Comparison of ENCODE assay signal across 1 cellular context in the genomic region with DNA sequence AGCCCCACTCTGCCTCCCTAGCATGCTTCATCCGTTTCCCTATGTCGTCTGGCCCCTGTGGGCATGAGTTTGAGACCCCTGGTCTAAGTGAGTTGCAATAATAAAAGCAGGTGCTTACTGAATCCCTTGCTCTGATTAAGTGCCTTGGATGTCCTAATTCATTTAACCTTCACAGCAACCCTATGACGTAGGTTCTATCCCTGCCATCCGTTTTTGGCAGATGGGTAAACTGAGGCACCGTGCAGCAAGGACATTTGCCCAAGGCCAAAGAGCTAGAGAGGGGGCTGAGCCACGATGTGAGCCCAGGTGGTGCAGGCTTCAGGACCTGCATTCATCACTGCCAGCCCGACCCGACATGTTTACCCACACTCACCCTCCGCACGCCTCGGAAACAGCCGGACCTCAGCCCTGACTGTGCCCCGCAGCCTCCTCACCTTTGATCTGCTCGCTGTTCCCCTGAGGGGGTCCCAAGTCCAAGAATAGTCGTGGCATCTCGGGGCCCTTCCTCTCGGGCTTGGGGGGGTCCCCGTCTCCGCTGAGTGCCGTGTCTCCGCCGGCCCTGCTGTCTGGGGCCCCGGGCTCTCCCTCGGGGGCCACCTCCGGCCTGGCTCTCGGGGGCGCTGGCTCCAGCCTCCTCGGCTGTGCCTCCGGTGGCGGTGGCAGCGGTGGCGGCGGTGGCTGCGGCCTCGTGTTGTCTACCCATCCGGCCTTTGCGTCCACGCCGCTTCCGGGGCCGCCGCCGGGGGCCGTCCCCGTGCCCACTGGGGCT.
A peak's percentile ranks its signal among the peaks of the same experiment; 100 is the strongest.
TF ChIP-seq lines count a peak whose summit lies in the region.

No MANE protein-coding gene starts in this region.

TF ChIP-seq in HepG2, 621 proteins besides CTCF, POLR2A, EP300 and RAD21 (continued from another document and continues in another):
- TF ChIP-seq SOX6 (IDR thresholded peaks at IDR 0.05) (no peak), SOX6 (CRISPR knock-in tag; IDR thresholded peaks at IDR 0.05) (peak; percentile 23; the same call in 1 of the 2 replicates), ZNF274 (CRISPR knock-in tag; IDR thresholded peaks at IDR 0.05) (peak; percentile 49; the same call in 1 of the 2 replicates), NR2C2 (CRISPR knock-in tag; IDR thresholded peaks at IDR 0.05; ENCODE audit: borderline replicate concordance) (0 out of 2 replicates have a peak, but pooled peaks have one; percentile 32), ZNF331 (CRISPR knock-in tag; IDR thresholded peaks at IDR 0.05) (0 out of 2 replicates have a peak, but pooled peaks have one; percentile 20), GABPB1 (CRISPR knock-in tag; IDR thresholded peaks at IDR 0.05) (peak; percentile 77), EED (CRISPR knock-in tag; IDR thresholded peaks at IDR 0.05) (0 out of 2 replicates have a peak, but pooled peaks have one; percentile 24), TSC22D2 (CRISPR knock-in tag; IDR thresholded peaks at IDR 0.05; ENCODE audit: borderline replicate concordance) (no peak), KDM2A (CRISPR knock-in tag; IDR thresholded peaks at IDR 0.05; ENCODE audit: borderline replicate concordance, low read depth) (peak; percentile 65), KAT8 (CRISPR knock-in tag; IDR thresholded peaks at IDR 0.05) (0 out of 2 replicates have a peak, but pooled peaks have one; percentile 30), LCORL (IDR thresholded peaks at IDR 0.05) (no peak), LCORL (CRISPR knock-in tag; IDR thresholded peaks at IDR 0.05) (peak; percentile 26; the same call in 1 of the 2 replicates), CREB1 (IDR thresholded peaks at IDR 0.05) (peak; percentile 55; the same call in 1 of the 2 replicates), CREB1 (CRISPR knock-in tag; IDR thresholded peaks at IDR 0.05) (no peak), REPIN1 (CRISPR knock-in tag; IDR thresholded peaks at IDR 0.05; ENCODE audit: borderline replicate concordance, low read depth) (0 out of 2 replicates have a peak, but pooled peaks have one; percentile 27), ZNF790 (CRISPR knock-in tag; IDR thresholded peaks at IDR 0.05; ENCODE audit: borderline replicate concordance) (peak; percentile 46; the same call in 1 of the 2 replicates), NCOA2 (CRISPR knock-in tag; IDR thresholded peaks at IDR 0.05) (0 out of 2 replicates have a peak, but pooled peaks have one; percentile 24), SMAD1 (CRISPR knock-in tag; IDR thresholded peaks at IDR 0.05; ENCODE audit: borderline replicate concordance, low read depth) (peak; percentile 62; the same call in 1 of the 2 replicates), BCL6 (CRISPR knock-in tag; IDR thresholded peaks at IDR 0.05) (peak; percentile 24; the same call in 1 of the 2 replicates), ZNF782 (CRISPR knock-in tag; IDR thresholded peaks at IDR 0.05; ENCODE audit: borderline replicate concordance) (0 out of 2 replicates have a peak, but pooled peaks have one; percentile 34), ZNF160 (CRISPR knock-in tag; IDR thresholded peaks at IDR 0.05) (0 out of 2 replicates have a peak, but pooled peaks have one; percentile 44), ZBTB38 (CRISPR knock-in tag; IDR thresholded peaks at IDR 0.05) (peak; percentile 45; the same call in 1 of the 2 replicates)
- TF ChIP-seq, protein P1, sequence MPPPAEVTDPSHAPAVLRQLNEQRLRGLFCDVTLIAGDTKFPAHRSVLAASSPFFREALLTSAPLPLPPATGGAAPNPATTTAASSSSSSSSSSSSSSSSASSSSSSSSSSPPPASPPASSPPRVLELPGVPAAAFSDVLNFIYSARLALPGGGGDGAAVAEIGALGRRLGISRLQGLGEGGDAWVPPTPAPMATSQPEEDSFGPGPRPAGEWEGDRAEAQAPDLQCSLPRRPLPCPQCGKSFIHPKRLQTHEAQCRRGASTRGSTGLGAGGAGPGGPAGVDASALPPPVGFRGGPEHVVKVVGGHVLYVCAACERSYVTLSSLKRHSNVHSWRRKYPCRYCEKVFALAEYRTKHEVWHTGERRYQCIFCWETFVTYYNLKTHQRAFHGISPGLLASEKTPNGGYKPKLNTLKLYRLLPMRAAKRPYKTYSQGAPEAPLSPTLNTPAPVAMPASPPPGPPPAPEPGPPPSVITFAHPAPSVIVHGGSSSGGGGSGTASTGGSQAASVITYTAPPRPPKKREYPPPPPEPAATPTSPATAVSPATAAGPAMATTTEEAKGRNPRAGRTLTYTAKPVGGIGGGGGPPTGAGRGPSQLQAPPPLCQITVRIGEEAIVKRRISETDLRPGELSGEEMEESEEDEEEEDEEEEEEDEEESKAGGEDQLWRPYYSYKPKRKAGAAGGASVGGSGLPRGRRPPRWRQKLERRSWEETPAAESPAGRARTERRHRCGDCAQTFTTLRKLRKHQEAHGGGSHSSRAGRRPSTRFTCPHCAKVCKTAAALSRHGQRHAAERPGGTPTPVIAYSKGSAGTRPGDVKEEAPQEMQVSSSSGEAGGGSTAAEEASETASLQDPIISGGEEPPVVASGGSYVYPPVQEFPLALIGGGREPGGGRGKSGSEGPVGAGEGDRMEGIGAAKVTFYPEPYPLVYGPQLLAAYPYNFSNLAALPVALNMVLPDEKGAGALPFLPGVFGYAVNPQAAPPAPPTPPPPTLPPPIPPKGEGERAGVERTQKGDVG (CRISPR knock-in tag; IDR thresholded peaks at IDR 0.05; ENCODE audit: borderline replicate concordance) = 0 out of 2 replicates have a peak, but pooled peaks have one; percentile 36
- TF ChIP-seq, protein P2, sequence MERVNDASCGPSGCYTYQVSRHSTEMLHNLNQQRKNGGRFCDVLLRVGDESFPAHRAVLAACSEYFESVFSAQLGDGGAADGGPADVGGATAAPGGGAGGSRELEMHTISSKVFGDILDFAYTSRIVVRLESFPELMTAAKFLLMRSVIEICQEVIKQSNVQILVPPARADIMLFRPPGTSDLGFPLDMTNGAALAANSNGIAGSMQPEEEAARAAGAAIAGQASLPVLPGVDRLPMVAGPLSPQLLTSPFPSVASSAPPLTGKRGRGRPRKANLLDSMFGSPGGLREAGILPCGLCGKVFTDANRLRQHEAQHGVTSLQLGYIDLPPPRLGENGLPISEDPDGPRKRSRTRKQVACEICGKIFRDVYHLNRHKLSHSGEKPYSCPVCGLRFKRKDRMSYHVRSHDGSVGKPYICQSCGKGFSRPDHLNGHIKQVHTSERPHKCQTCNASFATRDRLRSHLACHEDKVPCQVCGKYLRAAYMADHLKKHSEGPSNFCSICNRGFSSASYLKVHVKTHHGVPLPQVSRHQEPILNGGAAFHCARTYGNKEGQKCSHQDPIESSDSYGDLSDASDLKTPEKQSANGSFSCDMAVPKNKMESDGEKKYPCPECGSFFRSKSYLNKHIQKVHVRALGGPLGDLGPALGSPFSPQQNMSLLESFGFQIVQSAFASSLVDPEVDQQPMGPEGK (CRISPR knock-in tag; IDR thresholded peaks at IDR 0.05) = peak; percentile 59
- TF ChIP-seq, protein P3, sequence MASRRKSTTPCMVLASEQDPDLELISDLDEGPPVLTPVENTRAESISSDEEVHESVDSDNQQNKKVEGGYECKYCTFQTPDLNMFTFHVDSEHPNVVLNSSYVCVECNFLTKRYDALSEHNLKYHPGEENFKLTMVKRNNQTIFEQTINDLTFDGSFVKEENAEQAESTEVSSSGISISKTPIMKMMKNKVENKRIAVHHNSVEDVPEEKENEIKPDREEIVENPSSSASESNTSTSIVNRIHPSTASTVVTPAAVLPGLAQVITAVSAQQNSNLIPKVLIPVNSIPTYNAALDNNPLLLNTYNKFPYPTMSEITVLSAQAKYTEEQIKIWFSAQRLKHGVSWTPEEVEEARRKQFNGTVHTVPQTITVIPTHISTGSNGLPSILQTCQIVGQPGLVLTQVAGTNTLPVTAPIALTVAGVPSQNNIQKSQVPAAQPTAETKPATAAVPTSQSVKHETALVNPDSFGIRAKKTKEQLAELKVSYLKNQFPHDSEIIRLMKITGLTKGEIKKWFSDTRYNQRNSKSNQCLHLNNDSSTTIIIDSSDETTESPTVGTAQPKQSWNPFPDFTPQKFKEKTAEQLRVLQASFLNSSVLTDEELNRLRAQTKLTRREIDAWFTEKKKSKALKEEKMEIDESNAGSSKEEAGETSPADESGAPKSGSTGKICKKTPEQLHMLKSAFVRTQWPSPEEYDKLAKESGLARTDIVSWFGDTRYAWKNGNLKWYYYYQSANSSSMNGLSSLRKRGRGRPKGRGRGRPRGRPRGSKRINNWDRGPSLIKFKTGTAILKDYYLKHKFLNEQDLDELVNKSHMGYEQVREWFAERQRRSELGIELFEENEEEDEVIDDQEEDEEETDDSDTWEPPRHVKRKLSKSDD (CRISPR knock-in tag; IDR thresholded peaks at IDR 0.05; ENCODE audit: low read depth) = no peak
- TF ChIP-seq, protein P4, sequence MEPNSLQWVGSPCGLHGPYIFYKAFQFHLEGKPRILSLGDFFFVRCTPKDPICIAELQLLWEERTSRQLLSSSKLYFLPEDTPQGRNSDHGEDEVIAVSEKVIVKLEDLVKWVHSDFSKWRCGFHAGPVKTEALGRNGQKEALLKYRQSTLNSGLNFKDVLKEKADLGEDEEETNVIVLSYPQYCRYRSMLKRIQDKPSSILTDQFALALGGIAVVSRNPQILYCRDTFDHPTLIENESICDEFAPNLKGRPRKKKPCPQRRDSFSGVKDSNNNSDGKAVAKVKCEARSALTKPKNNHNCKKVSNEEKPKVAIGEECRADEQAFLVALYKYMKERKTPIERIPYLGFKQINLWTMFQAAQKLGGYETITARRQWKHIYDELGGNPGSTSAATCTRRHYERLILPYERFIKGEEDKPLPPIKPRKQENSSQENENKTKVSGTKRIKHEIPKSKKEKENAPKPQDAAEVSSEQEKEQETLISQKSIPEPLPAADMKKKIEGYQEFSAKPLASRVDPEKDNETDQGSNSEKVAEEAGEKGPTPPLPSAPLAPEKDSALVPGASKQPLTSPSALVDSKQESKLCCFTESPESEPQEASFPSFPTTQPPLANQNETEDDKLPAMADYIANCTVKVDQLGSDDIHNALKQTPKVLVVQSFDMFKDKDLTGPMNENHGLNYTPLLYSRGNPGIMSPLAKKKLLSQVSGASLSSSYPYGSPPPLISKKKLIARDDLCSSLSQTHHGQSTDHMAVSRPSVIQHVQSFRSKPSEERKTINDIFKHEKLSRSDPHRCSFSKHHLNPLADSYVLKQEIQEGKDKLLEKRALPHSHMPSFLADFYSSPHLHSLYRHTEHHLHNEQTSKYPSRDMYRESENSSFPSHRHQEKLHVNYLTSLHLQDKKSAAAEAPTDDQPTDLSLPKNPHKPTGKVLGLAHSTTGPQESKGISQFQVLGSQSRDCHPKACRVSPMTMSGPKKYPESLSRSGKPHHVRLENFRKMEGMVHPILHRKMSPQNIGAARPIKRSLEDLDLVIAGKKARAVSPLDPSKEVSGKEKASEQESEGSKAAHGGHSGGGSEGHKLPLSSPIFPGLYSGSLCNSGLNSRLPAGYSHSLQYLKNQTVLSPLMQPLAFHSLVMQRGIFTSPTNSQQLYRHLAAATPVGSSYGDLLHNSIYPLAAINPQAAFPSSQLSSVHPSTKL (CRISPR knock-in tag; IDR thresholded peaks at IDR 0.05) = 0 out of 2 replicates have a peak, but pooled peaks have one; percentile 53
- TF ChIP-seq, protein P5, sequence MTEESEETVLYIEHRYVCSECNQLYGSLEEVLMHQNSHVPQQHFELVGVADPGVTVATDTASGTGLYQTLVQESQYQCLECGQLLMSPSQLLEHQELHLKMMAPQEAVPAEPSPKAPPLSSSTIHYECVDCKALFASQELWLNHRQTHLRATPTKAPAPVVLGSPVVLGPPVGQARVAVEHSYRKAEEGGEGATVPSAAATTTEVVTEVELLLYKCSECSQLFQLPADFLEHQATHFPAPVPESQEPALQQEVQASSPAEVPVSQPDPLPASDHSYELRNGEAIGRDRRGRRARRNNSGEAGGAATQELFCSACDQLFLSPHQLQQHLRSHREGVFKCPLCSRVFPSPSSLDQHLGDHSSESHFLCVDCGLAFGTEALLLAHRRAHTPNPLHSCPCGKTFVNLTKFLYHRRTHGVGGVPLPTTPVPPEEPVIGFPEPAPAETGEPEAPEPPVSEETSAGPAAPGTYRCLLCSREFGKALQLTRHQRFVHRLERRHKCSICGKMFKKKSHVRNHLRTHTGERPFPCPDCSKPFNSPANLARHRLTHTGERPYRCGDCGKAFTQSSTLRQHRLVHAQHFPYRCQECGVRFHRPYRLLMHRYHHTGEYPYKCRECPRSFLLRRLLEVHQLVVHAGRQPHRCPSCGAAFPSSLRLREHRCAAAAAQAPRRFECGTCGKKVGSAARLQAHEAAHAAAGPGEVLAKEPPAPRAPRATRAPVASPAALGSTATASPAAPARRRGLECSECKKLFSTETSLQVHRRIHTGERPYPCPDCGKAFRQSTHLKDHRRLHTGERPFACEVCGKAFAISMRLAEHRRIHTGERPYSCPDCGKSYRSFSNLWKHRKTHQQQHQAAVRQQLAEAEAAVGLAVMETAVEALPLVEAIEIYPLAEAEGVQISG (CRISPR knock-in tag; IDR thresholded peaks at IDR 0.05) = peak; percentile 31; the same call in 1 of the 2 replicates
- TF ChIP-seq, protein P6, sequence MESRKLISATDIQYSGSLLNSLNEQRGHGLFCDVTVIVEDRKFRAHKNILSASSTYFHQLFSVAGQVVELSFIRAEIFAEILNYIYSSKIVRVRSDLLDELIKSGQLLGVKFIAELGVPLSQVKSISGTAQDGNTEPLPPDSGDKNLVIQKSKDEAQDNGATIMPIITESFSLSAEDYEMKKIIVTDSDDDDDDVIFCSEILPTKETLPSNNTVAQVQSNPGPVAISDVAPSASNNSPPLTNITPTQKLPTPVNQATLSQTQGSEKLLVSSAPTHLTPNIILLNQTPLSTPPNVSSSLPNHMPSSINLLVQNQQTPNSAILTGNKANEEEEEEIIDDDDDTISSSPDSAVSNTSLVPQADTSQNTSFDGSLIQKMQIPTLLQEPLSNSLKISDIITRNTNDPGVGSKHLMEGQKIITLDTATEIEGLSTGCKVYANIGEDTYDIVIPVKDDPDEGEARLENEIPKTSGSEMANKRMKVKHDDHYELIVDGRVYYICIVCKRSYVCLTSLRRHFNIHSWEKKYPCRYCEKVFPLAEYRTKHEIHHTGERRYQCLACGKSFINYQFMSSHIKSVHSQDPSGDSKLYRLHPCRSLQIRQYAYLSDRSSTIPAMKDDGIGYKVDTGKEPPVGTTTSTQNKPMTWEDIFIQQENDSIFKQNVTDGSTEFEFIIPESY (CRISPR knock-in tag; IDR thresholded peaks at IDR 0.05) = peak; percentile 53; the same call in 1 of the 2 replicates
- TF ChIP-seq, protein P7, sequence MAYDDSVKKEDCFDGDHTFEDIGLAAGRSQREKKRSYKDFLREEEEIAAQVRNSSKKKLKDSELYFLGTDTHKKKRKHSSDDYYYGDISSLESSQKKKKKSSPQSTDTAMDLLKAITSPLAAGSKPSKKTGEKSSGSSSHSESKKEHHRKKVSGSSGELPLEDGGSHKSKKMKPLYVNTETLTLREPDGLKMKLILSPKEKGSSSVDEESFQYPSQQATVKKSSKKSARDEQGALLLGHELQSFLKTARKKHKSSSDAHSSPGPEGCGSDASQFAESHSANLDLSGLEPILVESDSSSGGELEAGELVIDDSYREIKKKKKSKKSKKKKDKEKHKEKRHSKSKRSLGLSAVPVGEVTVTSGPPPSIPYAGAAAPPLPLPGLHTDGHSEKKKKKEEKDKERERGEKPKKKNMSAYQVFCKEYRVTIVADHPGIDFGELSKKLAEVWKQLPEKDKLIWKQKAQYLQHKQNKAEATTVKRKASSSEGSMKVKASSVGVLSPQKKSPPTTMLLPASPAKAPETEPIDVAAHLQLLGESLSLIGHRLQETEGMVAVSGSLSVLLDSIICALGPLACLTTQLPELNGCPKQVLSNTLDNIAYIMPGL (CRISPR knock-in tag; IDR thresholded peaks at IDR 0.05; ENCODE audit: borderline replicate concordance in 1 of 2, low read depth in 1 of 2) = 0 out of 4 replicates have a peak, but pooled peaks of 1 of the 2 experiments have one; percentile 37
- TF ChIP-seq, protein P8, sequence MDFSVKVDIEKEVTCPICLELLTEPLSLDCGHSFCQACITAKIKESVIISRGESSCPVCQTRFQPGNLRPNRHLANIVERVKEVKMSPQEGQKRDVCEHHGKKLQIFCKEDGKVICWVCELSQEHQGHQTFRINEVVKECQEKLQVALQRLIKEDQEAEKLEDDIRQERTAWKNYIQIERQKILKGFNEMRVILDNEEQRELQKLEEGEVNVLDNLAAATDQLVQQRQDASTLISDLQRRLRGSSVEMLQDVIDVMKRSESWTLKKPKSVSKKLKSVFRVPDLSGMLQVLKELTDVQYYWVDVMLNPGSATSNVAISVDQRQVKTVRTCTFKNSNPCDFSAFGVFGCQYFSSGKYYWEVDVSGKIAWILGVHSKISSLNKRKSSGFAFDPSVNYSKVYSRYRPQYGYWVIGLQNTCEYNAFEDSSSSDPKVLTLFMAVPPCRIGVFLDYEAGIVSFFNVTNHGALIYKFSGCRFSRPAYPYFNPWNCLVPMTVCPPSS (IDR thresholded peaks at IDR 0.05) = no peak
